1 cellular context compared by ENCODE assay signal in genomic region chr11:127574528-127574927, GRCh38.
TF ChIP-seq lines count a peak whose summit lies in the region.

No MANE protein-coding gene starts in this region.

TF ChIP-seq in WTC11, 78 proteins besides CTCF, POLR2A, EP300 and RAD21 (continued from another document):
- TF ChIP-seq AFF4 (CRISPR knock-in tag; IDR thresholded peaks at IDR 0.05; ENCODE audit: borderline replicate concordance): no peak
- TF ChIP-seq NR3C1 (CRISPR knock-in tag; conservative IDR thresholded peaks at IDR 0.05; ENCODE audit: low read depth): no peak
- TF ChIP-seq, protein P1, sequence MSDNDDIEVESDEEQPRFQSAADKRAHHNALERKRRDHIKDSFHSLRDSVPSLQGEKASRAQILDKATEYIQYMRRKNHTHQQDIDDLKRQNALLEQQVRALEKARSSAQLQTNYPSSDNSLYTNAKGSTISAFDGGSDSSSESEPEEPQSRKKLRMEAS (CRISPR knock-in tag; IDR thresholded peaks at IDR 0.05): no peak
- TF ChIP-seq, protein P2, sequence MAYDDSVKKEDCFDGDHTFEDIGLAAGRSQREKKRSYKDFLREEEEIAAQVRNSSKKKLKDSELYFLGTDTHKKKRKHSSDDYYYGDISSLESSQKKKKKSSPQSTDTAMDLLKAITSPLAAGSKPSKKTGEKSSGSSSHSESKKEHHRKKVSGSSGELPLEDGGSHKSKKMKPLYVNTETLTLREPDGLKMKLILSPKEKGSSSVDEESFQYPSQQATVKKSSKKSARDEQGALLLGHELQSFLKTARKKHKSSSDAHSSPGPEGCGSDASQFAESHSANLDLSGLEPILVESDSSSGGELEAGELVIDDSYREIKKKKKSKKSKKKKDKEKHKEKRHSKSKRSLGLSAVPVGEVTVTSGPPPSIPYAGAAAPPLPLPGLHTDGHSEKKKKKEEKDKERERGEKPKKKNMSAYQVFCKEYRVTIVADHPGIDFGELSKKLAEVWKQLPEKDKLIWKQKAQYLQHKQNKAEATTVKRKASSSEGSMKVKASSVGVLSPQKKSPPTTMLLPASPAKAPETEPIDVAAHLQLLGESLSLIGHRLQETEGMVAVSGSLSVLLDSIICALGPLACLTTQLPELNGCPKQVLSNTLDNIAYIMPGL (CRISPR knock-in tag; IDR thresholded peaks at IDR 0.05): no peak
- no peak for TF ChIP-seq CREM (CRISPR knock-in tag; IDR thresholded peaks at IDR 0.05)
- TF ChIP-seq GTF2I (CRISPR knock-in tag; conservative IDR thresholded peaks at IDR 0.05): no peak
